Comparison of ENCODE assay signal across 1 cellular context in genomic region chr5:147519380-147519779, GRCh38.
TF ChIP-seq lines count a peak whose summit lies in the region.

No MANE protein-coding gene starts in this region.

TF ChIP-seq in SK-N-SH treated with all-trans-retinoic acid at 6 μM for 48 hours, 23 proteins besides CTCF, POLR2A, EP300 and RAD21 (continued from another document):
- TF ChIP-seq CREB5 (CRISPR knock-in tag; IDR thresholded peaks at IDR 0.05; ENCODE audit: low read depth) = no peak
- TF ChIP-seq ZNF70 (CRISPR knock-in tag; IDR thresholded peaks at IDR 0.05) = no peak
- no peak for TF ChIP-seq ZNF565 (CRISPR knock-in tag; conservative IDR thresholded peaks at IDR 0.05; ENCODE audit: low read depth)
- no peak for TF ChIP-seq GLIS3 (CRISPR knock-in tag; IDR thresholded peaks at IDR 0.05)
- TF ChIP-seq CSRNP3 (CRISPR knock-in tag; IDR thresholded peaks at IDR 0.05) = no peak
- TF ChIP-seq POU6F1 (CRISPR knock-in tag; IDR thresholded peaks at IDR 0.05; ENCODE audit: borderline replicate concordance, low read depth) = no peak
- no peak for TF ChIP-seq PPARA (CRISPR knock-in tag; IDR thresholded peaks at IDR 0.05; ENCODE audit: borderline replicate concordance)
- no peak for TF ChIP-seq ARNTL (CRISPR knock-in tag; IDR thresholded peaks at IDR 0.05; ENCODE audit: borderline replicate concordance, low read depth)
- TF ChIP-seq BACH2 (CRISPR knock-in tag; IDR thresholded peaks at IDR 0.05; ENCODE audit: borderline replicate concordance) = no peak
- no peak for TF ChIP-seq CSDC2 (CRISPR knock-in tag; IDR thresholded peaks at IDR 0.05)
- TF ChIP-seq SNAI2 (CRISPR knock-in tag; IDR thresholded peaks at IDR 0.05) = no peak
- no peak for TF ChIP-seq ESRRG (CRISPR knock-in tag; IDR thresholded peaks at IDR 0.05)
- no peak for TF ChIP-seq PATZ1 (CRISPR knock-in tag; IDR thresholded peaks at IDR 0.05; ENCODE audit: borderline replicate concordance)
TF ChIP-seq in SK-N-SH treated with all-trans-retinoic acid at 6 μM for 48 hours: peak in this region for 0.
